In the genomic region with DNA sequence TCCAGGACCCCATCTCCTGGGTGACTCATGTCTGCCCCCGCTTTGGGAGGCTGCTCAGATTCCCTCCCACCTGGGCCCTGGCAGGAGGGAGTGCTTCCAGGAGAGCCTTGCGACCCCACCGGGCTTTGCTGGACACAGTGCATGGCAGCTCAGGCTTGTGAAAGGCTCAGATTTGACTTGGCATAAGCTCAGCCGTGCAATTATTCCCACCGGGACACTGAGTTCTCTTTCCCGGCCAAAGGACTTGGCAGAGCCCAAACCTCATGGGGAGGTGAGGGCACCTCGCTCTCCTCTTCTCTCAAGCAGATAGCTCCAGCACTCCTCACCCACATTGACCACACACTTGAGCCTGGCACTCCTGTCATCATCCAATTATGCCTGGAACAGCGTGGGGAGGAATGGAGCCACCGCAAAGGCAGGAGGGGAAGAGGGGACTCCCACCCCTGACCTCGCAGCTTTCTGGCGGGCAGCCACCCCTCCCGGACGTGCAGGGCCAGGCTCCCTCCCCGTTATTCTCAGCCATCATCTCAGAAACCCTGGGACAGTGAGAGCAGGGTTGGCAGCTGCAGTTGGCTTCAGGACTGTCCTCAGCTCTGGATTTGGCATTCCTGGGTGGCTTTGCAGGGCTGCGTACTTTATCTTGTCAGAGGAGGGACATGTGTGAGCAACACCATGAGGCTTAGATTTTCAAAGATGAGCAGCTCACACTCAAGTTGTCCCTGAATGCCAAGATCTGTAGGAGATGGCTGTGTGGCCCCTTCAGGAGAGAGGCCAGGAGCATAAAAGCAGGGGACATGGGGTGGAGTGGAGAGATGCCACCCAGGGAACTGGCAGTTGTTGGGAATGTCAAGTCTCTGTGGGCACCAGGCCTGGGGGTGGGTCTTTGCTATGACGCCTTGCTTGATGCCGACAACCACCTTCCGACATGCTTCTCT, we compare ENCODE assay signal across 1 cellular context.
TF ChIP-seq lines count a peak whose summit lies in the region.

No MANE protein-coding gene starts in this region.

TF ChIP-seq in H1, 55 proteins besides CTCF, POLR2A, EP300 and RAD21 (continued from another document):
- TF ChIP-seq FOSL1 (IDR thresholded peaks at IDR 0.05; ENCODE audit: insufficient read depth, low read depth, low read length) (no peak), JUND (IDR thresholded peaks at IDR 0.05; ENCODE audit: low read length) (no peak), NRF1 (IDR thresholded peaks at IDR 0.05; ENCODE audit: low read depth, low read length) (no peak), CBX5 (IDR thresholded peaks at IDR 0.05; ENCODE audit: low read depth, low read length) (no peak), SUZ12 (IDR thresholded peaks at IDR 0.05; ENCODE audit: low read length) (no peak), HDAC6 (IDR thresholded peaks at IDR 0.05; ENCODE audit: low read depth, low read length) (no peak), HDAC2 (IDR thresholded peaks at IDR 0.05; ENCODE audit: borderline replicate concordance in 1 of 2, low read depth in 2 of 2, low read length in 2 of 2) (no peak), CHD2 (IDR thresholded peaks at IDR 0.05; ENCODE audit: low read length) (no peak), TBP (IDR thresholded peaks at IDR 0.05; ENCODE audit: low read depth, low read length) (no peak)
- TF ChIP-seq, protein P1, sequence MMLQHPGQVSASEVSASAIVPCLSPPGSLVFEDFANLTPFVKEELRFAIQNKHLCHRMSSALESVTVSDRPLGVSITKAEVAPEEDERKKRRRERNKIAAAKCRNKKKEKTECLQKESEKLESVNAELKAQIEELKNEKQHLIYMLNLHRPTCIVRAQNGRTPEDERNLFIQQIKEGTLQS (IDR thresholded peaks at IDR 0.05; ENCODE audit: insufficient read depth, low read depth, low read length): no peak
